Comparison of ENCODE assay signal across 23 cellular contexts in genomic region chr1:212311836-212312497, GRCh38. TPM values are rescaled to one million over a fixed set of nuclear protein-coding genes. Genes with fewer than 3 reads are reported as not detected.
DNase-seq lines count a peak whose midpoint lies in the region; ATAC-seq and TF ChIP-seq lines count a peak whose summit lies in the region.
"Had no signal": no experiment of that assay in that cellular context is flagged by ENCODE, and none has a peak within 500 bp of the region (broad histone marks: within the 10 kb centered on the region; RNA-seq: fewer than 3 reads in every experiment).

No MANE protein-coding gene starts in this region.

- no peak for TF ChIP-seq CTCF in glutamatergic neuron (IDR thresholded peaks at IDR 0.05; ENCODE audit: partially characterized antibody, unreplicated experiment)

- H3K36me3 ChIP-seq in subcutaneous abdominal adipose tissue (ENCODE audit: control insufficient read depth in 5 of 5, insufficient read depth in 5 of 5, low read length in 5 of 5), result peaks cover 0 to 4% (median 0%) of the 10 kb centered on the region in 5 donors
- H3K36me3 ChIP-seq: colonic mucosa had no signal

- H3K4me3 ChIP-seq in subcutaneous abdominal adipose tissue (ENCODE audit: low read depth in 1 of 5, low read length in 5 of 5), result no peak overlapping the region
- H3K4me3 ChIP-seq: A549, colonic mucosa, heart right ventricle, suprapubic skin had no signal

- H3K27ac Mint-ChIP-seq in activated T-helper 17 cell treated with anti-CD3 and anti-CD28 coated beads, Interleukin-2, amount 50 U/mL, for 72 hours, result no peak overlapping the region
- H3K27ac Mint-ChIP-seq in glutamatergic neuron (ENCODE audit: unreplicated experiment), result no peak overlapping the region
- H3K27ac Mint-ChIP-seq: activated CD4-positive, alpha-beta T cell treated with anti-CD3 and anti-CD28 coated beads, Interleukin-2, amount 10 ng/mL, durations not matched to agents 7 days and 5 days; activated T-helper 2 cell treated with anti-CD3 and anti-CD28 coated beads, Interferon-gamma antibody, Interleukin-2, Interleukin-4, amounts not matched to agents 10 μg/mL and 5 μg/mL and 100 μg/mL, durations not matched to agents 14 hours and 24 hours and 36 hours; nephron had no signal

- peaks cover 47% of the 10 kb centered on the region for H3K36me3 Mint-ChIP-seq in activated T-helper 17 cell treated with anti-CD3 and anti-CD28 coated beads, Interleukin-2, amount 50 U/mL, for 72 hours (ENCODE audit: low read depth)
- no peaks in the 10 kb centered on the region for H3K36me3 Mint-ChIP-seq in glutamatergic neuron (ENCODE audit: unreplicated experiment)

- no peaks in the 10 kb centered on the region for H3K27me3 Mint-ChIP-seq in activated T-helper 17 cell treated with anti-CD3 and anti-CD28 coated beads, Interleukin-2, amount 50 U/mL, for 72 hours
- no peaks in the 10 kb centered on the region for H3K27me3 Mint-ChIP-seq in glutamatergic neuron (ENCODE audit: unreplicated experiment)
- H3K27me3 Mint-ChIP-seq: activated CD4-positive, alpha-beta T cell treated with anti-CD3 and anti-CD28 coated beads, Interleukin-2, amount 10 ng/mL, durations not matched to agents 7 days and 5 days had no signal

- peaks cover 41% of the 10 kb centered on the region for H3K4me1 Mint-ChIP-seq in activated T-helper 17 cell treated with anti-CD3 and anti-CD28 coated beads, Interleukin-2, amount 50 U/mL, for 72 hours
- no peaks in the 10 kb centered on the region for H3K4me1 Mint-ChIP-seq in glutamatergic neuron (ENCODE audit: low read depth, unreplicated experiment)
- H3K4me1 Mint-ChIP-seq: nephron had no signal

- ATAC-seq in left ventricle myocardium superior (peak; percentile 13), Right ventricle myocardium inferior (no peak)
- ATAC-seq in activated T-helper 17 cell treated with anti-CD3 and anti-CD28 coated beads, Interleukin-2, amount 50 U/mL, for 72 hours (replicated peaks), result peak; percentile 54
- ATAC-seq: A549, left lobe of liver had no signal

- H3K9ac ChIP-seq in subcutaneous abdominal adipose tissue (ENCODE audit: low read length in 5 of 5), result no peak overlapping the region

- H3K4me3 Mint-ChIP-seq in activated T-helper 17 cell treated with anti-CD3 and anti-CD28 coated beads, Interleukin-2, amount 50 U/mL, for 72 hours, result no peak overlapping the region
- H3K4me3 Mint-ChIP-seq in glutamatergic neuron (ENCODE audit: unreplicated experiment), result no peak overlapping the region
- H3K4me3 Mint-ChIP-seq: activated CD4-positive, alpha-beta T cell treated with anti-CD3 and anti-CD28 coated beads, Interleukin-2, amount 10 ng/mL, durations not matched to agents 7 days and 5 days; nephron had no signal

- peaks cover 0 to 24% (median 15%) of the 10 kb centered on the region in 5 donors for H3K4me1 ChIP-seq in subcutaneous abdominal adipose tissue (ENCODE audit: control insufficient read depth in 5 of 5, insufficient read depth in 5 of 5, low read length in 5 of 5)
- H3K4me1 ChIP-seq: colonic mucosa had no signal

- intact Hi-C loops in left ventricle myocardium superior (cut with micrococcal nuclease), result no loop called here
- intact Hi-C loops in Right ventricle myocardium inferior (cut with DNase I), result no loop called here

- H3K9me3 ChIP-seq in subcutaneous abdominal adipose tissue (ENCODE audit: control insufficient read depth in 5 of 5, low read length in 5 of 5), result no peaks in the 10 kb centered on the region
- H3K9me3 ChIP-seq: A549, colonic mucosa, suprapubic skin had no signal

- H3K9me3 Mint-ChIP-seq in activated T-helper 17 cell treated with anti-CD3 and anti-CD28 coated beads, Interleukin-2, amount 50 U/mL, for 72 hours, result no peaks in the 10 kb centered on the region
- no peaks in the 10 kb centered on the region for H3K9me3 Mint-ChIP-seq in glutamatergic neuron (ENCODE audit: unreplicated experiment)
- H3K9me3 Mint-ChIP-seq: activated T-helper 2 cell treated with anti-CD3 and anti-CD28 coated beads, Interferon-gamma antibody, Interleukin-2, Interleukin-4, amounts not matched to agents 10 μg/mL and 5 μg/mL and 100 μg/mL, durations not matched to agents 14 hours and 24 hours and 36 hours had no signal

- H3K27ac ChIP-seq in subcutaneous abdominal adipose tissue (ENCODE audit: low read depth, low read length), result peak overlapping the region; percentile 51
- H3K27ac ChIP-seq: A549, colonic mucosa, VCaP had no signal

- DNase-seq in left ventricle myocardium superior, result no peak
- no peak for DNase-seq in Right ventricle myocardium inferior (ENCODE audit: missing footprints)
- peak; percentile 15 for DNase-seq in fibroblast of gingiva (ENCODE audit: low read depth)
- DNase-seq in nucleus accumbens (lab: John Stamatoyannopoulos, UW), result no peak
- no peak for DNase-seq in glutamatergic neuron
- no peak for DNase-seq in KG1 (lab: John Stamatoyannopoulos, UW)
- DNase-seq: activated CD4-positive, alpha-beta T cell treated with anti-CD3 and anti-CD28 coated beads, Interleukin-2, amount 10 ng/mL, durations not matched to agents 7 days and 5 days; colonic mucosa; COR-L47; DND-41; GOT3; heart right ventricle; midbrain; NCI-H526 treated with DMSO at 0.1 percent for 48 hours; Right ventricle myocardium superior had no signal

- H3K27me3 ChIP-seq in subcutaneous abdominal adipose tissue (ENCODE audit: control insufficient read depth in 5 of 5, insufficient read depth in 4 of 5, low read length in 5 of 5), result no peaks in the 10 kb centered on the region
- H3K27me3 ChIP-seq: colonic mucosa, heart right ventricle, suprapubic skin had no signal

RNA-seq across cellular contexts. Expression of gene PPP2R5A, which starts 26.8 kb away (rescaled TPM):
- total RNA-seq in left ventricle myocardium superior (80.7 TPM), Right ventricle myocardium inferior (80.8 TPM), glutamatergic neuron (ENCODE audit: unreplicated experiment) (2.2 TPM)
- total RNA-seq in activated T-helper 17 cell treated with anti-CD3 and anti-CD28 coated beads, Interleukin-2, amount 50 U/mL, for 72 hours, result 10 to 100 TPM; 33.6 to 34.9 TPM

Comparison
In these comparisons a context has a peak if more than half of its experiments do, and no peak if none do; other contexts are left out.
1. RNA of gene PPP2R5A, which starts 26.8 kb away (total RNA-seq): 80.8 TPM in Right ventricle myocardium inferior (single experiment), 80.7 TPM in left ventricle myocardium superior (single experiment) and 33.6 to 34.9 TPM in activated T-helper 17 cell treated with anti-CD3 and anti-CD28 coated beads, Interleukin-2, amount 50 U/mL, for 72 hours; 2.2 TPM in glutamatergic neuron (single experiment); every median in the first group is over 10 times any median in the second.